1 cellular context compared by ENCODE assay signal in genomic region chr2:235088608-235089020, GRCh38.
TF ChIP-seq lines count a peak whose summit lies in the region.

No MANE protein-coding gene starts in this region.

TF ChIP-seq in neural cell, 6 proteins besides CTCF, POLR2A, EP300 and RAD21 (continued from another document):
- TF ChIP-seq REST (IDR thresholded peaks at IDR 0.05; ENCODE audit: borderline replicate concordance) (no peak), SMC3 (conservative IDR thresholded peaks at IDR 0.05; ENCODE audit: poor library complexity) (no peak)
